Comparison of ENCODE assay signal across 8 cellular contexts in genomic region chr3:149808209-149808829, GRCh38. TPM values are rescaled to one million over a fixed set of nuclear protein-coding genes. Genes with fewer than 3 reads are reported as not detected.
DNase-seq lines count a peak whose midpoint lies in the region; ATAC-seq and TF ChIP-seq lines count a peak whose summit lies in the region.

No MANE protein-coding gene starts in this region.

- H3K9me3 ChIP-seq in left ventricle myocardium inferior (replicated peaks) = no peaks in the 10 kb centered on the region

- no peak for ATAC-seq in HG02938 (IDR thresholded peaks at IDR 0.05; ENCODE audit: unreplicated experiment)

- H3K4me3 ChIP-seq in GM06990 (replicated peaks; ENCODE audit: low read depth, low read length) (no peak overlapping the region), NB4 (ENCODE audit: low read depth, low read length) (no peak overlapping the region), left ventricle myocardium inferior (no peak overlapping the region)

- H3K4me1 ChIP-seq in left ventricle myocardium inferior = peaks cover 20% of the 10 kb centered on the region

- H3K27me3 ChIP-seq in GM06990 (replicated peaks; ENCODE audit: control insufficient read depth, insufficient read depth, low read length) (no peaks in the 10 kb centered on the region), left ventricle myocardium inferior (ENCODE audit: low read depth) (no peaks in the 10 kb centered on the region)

- no peaks in the 10 kb centered on the region for H3K36me3 ChIP-seq in GM06990 (ENCODE audit: control insufficient read depth, insufficient read depth, low read length)
- no peaks in the 10 kb centered on the region for H3K36me3 ChIP-seq in left ventricle myocardium inferior

- peak; percentile 90 for TF ChIP-seq CTCF in GM06990 (IDR thresholded peaks at IDR 0.05; ENCODE audit: insufficient read depth, low read length, poor library complexity, severe bottlenecking)
- peak; percentile 78 for TF ChIP-seq CTCF in NB4 (IDR thresholded peaks at IDR 0.05; ENCODE audit: low read depth, low read length)
- TF ChIP-seq CTCF in left ventricle myocardium inferior (IDR thresholded peaks at IDR 0.05; ENCODE audit: borderline replicate concordance) = peak; percentile 85

- H3K27ac ChIP-seq in left ventricle myocardium inferior (replicated peaks) = no peak overlapping the region

- intact Hi-C loops in left ventricle myocardium inferior (cut with micrococcal nuclease) = no loop called here

- peak; percentile 28 for DNase-seq in GM06990 (ENCODE audit: extremely low read depth, insufficient read length)
- peak; percentile 70 for DNase-seq in NB4 (ENCODE audit: low read depth)
- peak; percentile 64 for DNase-seq in SKM-1 (lab: John Stamatoyannopoulos, UW; ENCODE audit: unreplicated experiment)
- peak; percentile 77 for DNase-seq in amniotic epithelial cell (ENCODE audit: low read depth)
- peak; percentile 61 for DNase-seq in left ventricle myocardium inferior
- peak; percentile 52 for DNase-seq in retina
- DNase-seq in cerebellar nuclear complex (lab: John Stamatoyannopoulos, UW) = no peak

- no peak for TF ChIP-seq POLR2A in NB4 (IDR thresholded peaks at IDR 0.05; ENCODE audit: extremely low read depth, insufficient read length)

RNA-seq across cellular contexts. Expression of gene RNF13, which starts 4.7 kb away (rescaled TPM):
- 47.7 TPM for total RNA-seq in left ventricle myocardium inferior

RNA-seq across cellular contexts. Expression of gene ANKUB1, which starts 16.0 kb away (rescaled TPM):
- total RNA-seq in left ventricle myocardium inferior = not detected

RNA-seq across cellular contexts. Expression of gene COMMD2, which starts 56.0 kb away (rescaled TPM):
- total RNA-seq in left ventricle myocardium inferior = 18.4 TPM

Comparison
In these comparisons a context has a peak if more than half of its experiments do, and no peak if none do; other contexts are left out.
1. DNase-seq: peak in GM06990 (single experiment), NB4 (single experiment), SKM-1 (single experiment), amniotic epithelial cell (single experiment), left ventricle myocardium inferior (single experiment) and retina (single experiment); none in cerebellar nuclear complex (0 of 2).
2. Peak in every context shown above with its lines, with median percentiles within 50 percentile points of each other: CTCF ChIP-seq.